1 cellular context compared by ENCODE assay signal in the genomic region with DNA sequence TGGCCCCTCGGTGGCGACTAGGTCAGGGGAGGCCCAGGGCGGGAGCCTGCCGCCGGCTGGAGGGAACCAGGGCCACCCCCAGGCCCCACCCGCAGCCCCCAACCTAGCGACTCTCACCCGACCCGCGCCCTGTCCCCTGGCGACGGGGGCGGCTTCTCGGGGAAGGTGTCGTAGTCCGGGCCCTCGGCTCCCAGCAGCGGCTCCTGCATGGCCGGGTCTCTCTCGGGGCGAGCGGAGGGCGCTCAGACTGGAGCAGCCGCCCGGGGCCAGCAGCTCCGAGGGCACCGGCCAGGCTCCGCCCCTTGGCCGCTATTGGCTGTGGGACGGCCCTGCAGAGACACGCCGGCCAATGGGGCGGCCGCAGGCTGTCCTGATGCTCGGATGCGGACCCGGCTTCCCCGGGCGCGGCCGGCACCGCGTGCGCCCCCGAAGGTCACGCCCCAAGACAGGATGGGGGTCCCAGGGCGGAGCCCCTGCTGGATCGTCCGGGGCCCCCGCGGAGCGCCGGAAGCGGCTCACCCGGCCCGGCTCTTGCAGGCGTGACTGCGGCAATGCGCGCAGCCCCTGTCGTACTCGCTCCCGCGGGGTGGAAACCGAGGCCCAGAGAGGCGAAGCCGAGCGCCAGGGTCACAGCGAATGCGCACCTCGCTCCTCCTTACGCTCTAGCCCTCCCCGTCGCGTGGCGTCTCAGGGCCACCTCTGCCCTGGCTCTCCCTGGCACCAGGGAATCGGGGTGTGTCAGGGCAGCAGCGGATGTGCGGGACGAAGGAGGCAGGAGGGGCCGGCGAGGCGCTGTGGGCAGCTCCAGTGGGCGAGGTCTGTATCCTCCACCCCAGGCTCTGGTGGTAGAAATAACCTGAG.
A peak's percentile ranks its signal among the peaks of the same experiment; 100 is the strongest.
TF ChIP-seq lines count a peak whose summit lies in the region.

Gene SLC2A6, minus strand, starts transcription at position 249 of the 861 bp plus-strand sequence. Its CDS starts 40 bp downstream, at position 209.

TF ChIP-seq in HepG2, 621 proteins besides CTCF, POLR2A, EP300 and RAD21 (continued from another document and continues in another):
- TF ChIP-seq PRDM10 (CRISPR knock-in tag; IDR thresholded peaks at IDR 0.05; ENCODE audit: low read depth): no peak
- peak; percentile 77; the same call in 1 of the 2 replicates for TF ChIP-seq SP4 (CRISPR knock-in tag; IDR thresholded peaks at IDR 0.05)
- TF ChIP-seq DMAP1 (CRISPR knock-in tag; IDR thresholded peaks at IDR 0.05): peak; percentile 18; the same call in 1 of the 2 replicates
- 0 out of 2 replicates have a peak, but pooled peaks have one; percentile 12 for TF ChIP-seq ZNF12 (CRISPR knock-in tag; IDR thresholded peaks at IDR 0.05)
- TF ChIP-seq FOXK2 (IDR thresholded peaks at IDR 0.05): no peak
- no peak for TF ChIP-seq ZNF512 (CRISPR knock-in tag; IDR thresholded peaks at IDR 0.05)
- peak; percentile 43 for TF ChIP-seq XRCC5 (optimal IDR thresholded peaks at IDR 0.05; ENCODE audit: low read length)
- peak; percentile 44; the same call in 1 of the 3 replicates for TF ChIP-seq MXI1 (IDR thresholded peaks at IDR 0.05; ENCODE audit: borderline replicate concordance, low read depth, low read length)
- peak; percentile 71 for TF ChIP-seq ZNF501 (CRISPR knock-in tag; IDR thresholded peaks at IDR 0.05)
- no peak for TF ChIP-seq TFE3 (CRISPR knock-in tag; IDR thresholded peaks at IDR 0.05)
- TF ChIP-seq YEATS4 (CRISPR knock-in tag; IDR thresholded peaks at IDR 0.05; ENCODE audit: borderline replicate concordance): peak; percentile 17; the same call in 1 of the 2 replicates
- TF ChIP-seq ZNF407 (CRISPR knock-in tag; IDR thresholded peaks at IDR 0.05; ENCODE audit: not compliant biosample characterization): peak; percentile 45
- peak; percentile 38; the same call in 1 of the 2 replicates for TF ChIP-seq POGZ (CRISPR knock-in tag; IDR thresholded peaks at IDR 0.05)
- no peak for TF ChIP-seq MLXIP (CRISPR knock-in tag; IDR thresholded peaks at IDR 0.05; ENCODE audit: borderline replicate concordance)
- no peak; the same call in 1 of the 2 replicates for TF ChIP-seq ZSCAN12 (CRISPR knock-in tag; IDR thresholded peaks at IDR 0.05)
- TF ChIP-seq RNF2 (conservative IDR thresholded peaks at IDR 0.05; ENCODE audit: low read depth): peak; percentile 85
- TF ChIP-seq ZNF547 (CRISPR knock-in tag; IDR thresholded peaks at IDR 0.05): peak; percentile 32; the same call in 1 of the 2 replicates
- TF ChIP-seq SP2 (CRISPR knock-in tag; IDR thresholded peaks at IDR 0.05): peak; percentile 68
- TF ChIP-seq ELF4 (CRISPR knock-in tag; IDR thresholded peaks at IDR 0.05; ENCODE audit: borderline replicate concordance): no peak
- TF ChIP-seq ZNF777 (CRISPR knock-in tag; IDR thresholded peaks at IDR 0.05): peak; percentile 46; the same call in 1 of the 2 replicates
- peak; percentile 72; the same call in 1 of the 2 replicates for TF ChIP-seq ZSCAN31 (CRISPR knock-in tag; IDR thresholded peaks at IDR 0.05; ENCODE audit: low read depth)
- no peak for TF ChIP-seq IRF9 (CRISPR knock-in tag; IDR thresholded peaks at IDR 0.05; ENCODE audit: borderline replicate concordance)
- peak; percentile 32; the same call in 1 of the 2 replicates for TF ChIP-seq NR2C2 (CRISPR knock-in tag; IDR thresholded peaks at IDR 0.05; ENCODE audit: borderline replicate concordance)
- no peak for TF ChIP-seq SKI (IDR thresholded peaks at IDR 0.05; ENCODE audit: partially characterized antibody)
- peak; percentile 86 for TF ChIP-seq ZNF776 (CRISPR knock-in tag; IDR thresholded peaks at IDR 0.05)
- peak; percentile 47; the same call in 1 of the 2 replicates for TF ChIP-seq KLF9 (CRISPR knock-in tag; IDR thresholded peaks at IDR 0.05; ENCODE audit: low read depth)
- TF ChIP-seq, protein P1, sequence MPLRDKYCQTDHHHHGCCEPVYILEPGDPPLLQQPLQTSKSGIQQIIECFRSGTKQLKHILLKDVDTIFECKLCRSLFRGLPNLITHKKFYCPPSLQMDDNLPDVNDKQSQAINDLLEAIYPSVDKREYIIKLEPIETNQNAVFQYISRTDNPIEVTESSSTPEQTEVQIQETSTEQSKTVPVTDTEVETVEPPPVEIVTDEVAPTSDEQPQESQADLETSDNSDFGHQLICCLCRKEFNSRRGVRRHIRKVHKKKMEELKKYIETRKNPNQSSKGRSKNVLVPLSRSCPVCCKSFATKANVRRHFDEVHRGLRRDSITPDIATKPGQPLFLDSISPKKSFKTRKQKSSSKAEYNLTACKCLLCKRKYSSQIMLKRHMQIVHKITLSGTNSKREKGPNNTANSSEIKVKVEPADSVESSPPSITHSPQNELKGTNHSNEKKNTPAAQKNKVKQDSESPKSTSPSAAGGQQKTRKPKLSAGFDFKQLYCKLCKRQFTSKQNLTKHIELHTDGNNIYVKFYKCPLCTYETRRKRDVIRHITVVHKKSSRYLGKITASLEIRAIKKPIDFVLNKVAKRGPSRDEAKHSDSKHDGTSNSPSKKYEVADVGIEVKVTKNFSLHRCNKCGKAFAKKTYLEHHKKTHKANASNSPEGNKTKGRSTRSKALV (CRISPR knock-in tag; IDR thresholded peaks at IDR 0.05): peak; percentile 59; the same call in 1 of the 2 replicates
- TF ChIP-seq YEATS2 (CRISPR knock-in tag; IDR thresholded peaks at IDR 0.05; ENCODE audit: borderline replicate concordance): no peak
- TF ChIP-seq ESRRA (CRISPR knock-in tag; IDR thresholded peaks at IDR 0.05; ENCODE audit: low read depth): 0 out of 2 replicates have a peak, but pooled peaks have one; percentile 47
- peak; percentile 72 for TF ChIP-seq MED8 (CRISPR knock-in tag; IDR thresholded peaks at IDR 0.05; ENCODE audit: insufficient replicate concordance)
